In genomic region chr16:22195445-22195694, GRCh38 we compare ENCODE assay signal across 9 cellular contexts. TPM values are rescaled to one million over a fixed set of nuclear protein-coding genes. Genes with fewer than 3 reads are reported as not detected.
DNase-seq lines count a peak whose midpoint lies in the region; ATAC-seq, FAIRE-seq and TF ChIP-seq lines count a peak whose summit lies in the region.
"Had no signal": no experiment of that assay in that cellular context is flagged by ENCODE, and none has a peak within 500 bp of the region (broad histone marks: within the 10 kb centered on the region; RNA-seq: fewer than 3 reads in every experiment).

No MANE protein-coding gene starts in this region.

- 0 out of 2 replicates have a peak overlapping the region, but pooled peaks have one; percentile 11 for H2AFZ ChIP-seq in K562 (ENCODE audit: low read depth, low read length)

- no peak overlapping the region; the same call in 1 of the 2 replicates for H3K4me3 ChIP-seq in K562
- H3K4me3 ChIP-seq in mucosa of rectum (ENCODE audit: low read length in 2 of 2) = peak overlapping the region in 1 of 2 donors; percentile 77

- no peak for TF ChIP-seq POLR2A in K562 (conservative IDR thresholded peaks at IDR 0.05)

- intact Hi-C loops in K562 (cut with micrococcal nuclease) = loop anchor here (5.0 kb wide), 2 partner anchors 177 to 1038 kb away; partner anchors contain the start of genes CDR2 and LDAF1

- H3K9me3 Mint-ChIP-seq in activated naive CD4-positive, alpha-beta T cell treated with anti-CD3 and anti-CD28 coated beads, Interleukin-2, amount 50 U/mL, for 24 hours = peaks cover 8% of the 10 kb centered on the region
- H3K9me3 Mint-ChIP-seq in type B pancreatic cell = no peaks in the 10 kb centered on the region

- no peaks in the 10 kb centered on the region for H3K9me1 ChIP-seq in K562 (ENCODE audit: control insufficient read depth, insufficient read depth, low read length)

- BruUV-seq in K562 (replicated peaks; lab: Mats Ljungman, UMichigan) = no TSS peak

- H3K9ac ChIP-seq in K562 (ENCODE audit: insufficient read depth in 1 of 2, low read depth in 2 of 2, low read length in 2 of 2) (peak overlapping the region; percentile 16 to 47; a peak in 1 of 4 replicates), mucosa of rectum (ENCODE audit: low read depth in 1 of 2, low read length in 2 of 2) (peak overlapping the region in 1 of 2 donors; percentile 32)

- no peak for DNase-seq in activated naive CD4-positive, alpha-beta T cell treated with anti-CD3 and anti-CD28 coated beads, Interleukin-2, amount 50 U/mL, for 16 hours
- DNase-seq in K562 (ENCODE audit: extremely low read depth in 1 of 4, low spot score in 3 of 4) (no peak), type B pancreatic cell (ENCODE audit: extremely low spot score, unreplicated experiment) (no peak), activated gamma-delta T cell treated with Interleukin-2 at 50 U/mL for 16 hours (no peak), NCI-H1436 treated with DMSO at 0.1 percent for 48 hours (lab: John Stamatoyannopoulos, UW) (no peak)

- H3K9me3 ChIP-seq in K562 (replicated peaks; ENCODE audit: control insufficient read depth, insufficient read depth, low read depth, low read length) = no peaks in the 10 kb centered on the region
- no peaks in the 10 kb centered on the region for H3K9me3 ChIP-seq in mucosa of rectum (ENCODE audit: control insufficient read depth in 2 of 2, low read length in 2 of 2)

- no peak for FAIRE-seq in K562 (lab: Jason Lieb, UNC)

- peaks cover 2% of the 10 kb centered on the region for H3K27me3 Mint-ChIP-seq in activated naive CD4-positive, alpha-beta T cell treated with anti-CD3 and anti-CD28 coated beads, Interleukin-2, amount 50 U/mL, for 24 hours
- H3K27me3 Mint-ChIP-seq in type B pancreatic cell = peaks cover 12% of the 10 kb centered on the region

- H3K79me2 ChIP-seq in K562 (ENCODE audit: control insufficient read depth, insufficient read depth, low read length) = no peaks in the 10 kb centered on the region; the same call in 2 of the 3 replicates

- peak overlapping the region; percentile 98 for H3K27ac Mint-ChIP-seq in activated naive CD4-positive, alpha-beta T cell treated with anti-CD3 and anti-CD28 coated beads, Interleukin-2, amount 50 U/mL, for 24 hours
- peak overlapping the region; percentile 99 for H3K27ac Mint-ChIP-seq in type B pancreatic cell

- no peaks in the 10 kb centered on the region for H3K27me3 ChIP-seq in K562 (ENCODE audit: control insufficient read depth in 2 of 2, insufficient read depth in 2 of 2, low read length in 2 of 2)
- no peaks in the 10 kb centered on the region for H3K27me3 ChIP-seq in mucosa of rectum (ENCODE audit: control insufficient read depth in 2 of 2, insufficient read depth in 2 of 2, low read length in 2 of 2)

- H3K27ac ChIP-seq in K562 (ENCODE audit: extremely low read depth, low read depth, low read length) (0 out of 3 replicates have a peak overlapping the region, but pooled peaks have one; percentile 20), mucosa of rectum (ENCODE audit: low read depth in 2 of 2, low read length in 2 of 2) (peak overlapping the region; percentile 40 to 43)

- H3K36me3 ChIP-seq in K562 (ENCODE audit: control insufficient read depth, insufficient read depth, low read length) (no peaks in the 10 kb centered on the region; the same call in 2 of the 3 replicates), mucosa of rectum (ENCODE audit: control insufficient read depth in 2 of 2, insufficient read depth in 2 of 2, low read length in 2 of 2) (no peaks in the 10 kb centered on the region)

- POLR2A ChIA-PET in K562 (lab: Yijun Ruan, JAX) = interaction anchor here (0.6 to 1.1 kb wide), 2 partner anchors 55 to 103 kb away, joined by 7 read pairs; no protein-coding TSS in a partner anchor

- in situ Hi-C loops in K562 (cut with MboI) = no loop called here

- H3K4me2 ChIP-seq in K562 (ENCODE audit: insufficient read depth, low read length) = peak overlapping the region; percentile 93; the same call in 1 of the 2 replicates

- H3K4me1 Mint-ChIP-seq in activated naive CD4-positive, alpha-beta T cell treated with anti-CD3 and anti-CD28 coated beads, Interleukin-2, amount 50 U/mL, for 24 hours = peaks cover 54% of the 10 kb centered on the region
- peaks cover 24% of the 10 kb centered on the region for H3K4me1 Mint-ChIP-seq in type B pancreatic cell (ENCODE audit: unreplicated experiment)

- peak overlapping the region; percentile 84 for H3K4me3 Mint-ChIP-seq in activated naive CD4-positive, alpha-beta T cell treated with anti-CD3 and anti-CD28 coated beads, Interleukin-2, amount 50 U/mL, for 24 hours
- peak overlapping the region; percentile 94 for H3K4me3 Mint-ChIP-seq in type B pancreatic cell

- ATAC-seq in K562 = no peak
- no peak for ATAC-seq in activated CD4-positive, CD25-positive, alpha-beta regulatory T cell treated with anti-CD3 and anti-CD28 coated beads, Interleukin-2, amount 50 U/mL, for 24 hours

- H3K36me3 Mint-ChIP-seq in activated naive CD4-positive, alpha-beta T cell treated with anti-CD3 and anti-CD28 coated beads, Interleukin-2, amount 50 U/mL, for 24 hours = peaks cover 2% of the 10 kb centered on the region
- peaks cover 3% of the 10 kb centered on the region for H3K36me3 Mint-ChIP-seq in type B pancreatic cell

- H3K4me1 ChIP-seq in K562 (replicated peaks in 1 of 2; ENCODE audit: control insufficient read depth in 2 of 2, insufficient read depth in 2 of 2, low read length in 2 of 2) (peaks cover 20 to 22% of the 10 kb centered on the region in 2 experiments; a peak in 4 of 5 replicates), mucosa of rectum (ENCODE audit: control insufficient read depth in 2 of 2, insufficient read depth in 2 of 2, low read length in 2 of 2) (peaks cover 18% of the 10 kb centered on the region in 2 donors)

- TF ChIP-seq RAD21 in K562 (CRISPR knock-in tag; conservative IDR thresholded peaks at IDR 0.05 in 1 of 2, IDR thresholded peaks at IDR 0.05 in 1 of 2) = no peak

- no peak for TF ChIP-seq EP300 in K562 (IDR thresholded peaks at IDR 0.05; ENCODE audit: low read length)

- TF ChIP-seq CTCF in K562 (IDR thresholded peaks at IDR 0.05 in 2 of 3, conservative IDR thresholded peaks at IDR 0.05 in 1 of 3; ENCODE audit: insufficient read depth in 2 of 3, low read depth in 1 of 3, low read length in 3 of 3) (no peak), type B pancreatic cell (conservative IDR thresholded peaks at IDR 0.05) (no peak)

- no peaks in the 10 kb centered on the region for H4K20me1 ChIP-seq in K562 (replicated peaks; ENCODE audit: control insufficient read depth, insufficient read depth, low read length)

- CTCF ChIA-PET in K562 (lab: Yijun Ruan, JAX; ENCODE audit: low intra/inter-chr PET ratio) = interaction anchor here (3.1 kb wide), 1 partner anchor 102 kb away, joined by 49 read pairs; the partner anchor contains the start of gene POLR3E

TF ChIP-seq in K562, 482 proteins besides CTCF, POLR2A, EP300 and RAD21 (continues in another document):
- TF ChIP-seq FOSL1 (tag; conservative IDR thresholded peaks at IDR 0.05) (0 out of 2 replicates have a peak, but pooled peaks have one; percentile 3), KDM5B (IDR thresholded peaks at IDR 0.05; ENCODE audit: insufficient replicate concordance, low read depth, low read length) (no peak), ZBTB7A (IDR thresholded peaks at IDR 0.05; ENCODE audit: borderline replicate concordance, control insufficient read depth, low read depth, low read length) (no peak), TAL1 (IDR thresholded peaks at IDR 0.05) (0 out of 2 replicates have a peak, but pooled peaks have one; percentile 9), HDAC3 (IDR thresholded peaks at IDR 0.05; ENCODE audit: borderline replicate concordance, partially characterized antibody) (peak; percentile 15)

RNA-seq across cellular contexts. Expression of gene EEF2K, which starts 10.7 kb away (rescaled TPM):
- total RNA-seq in K562 (2011; cell fraction: chromatin; rRNA removed; ENCODE audit: low replicate concordance) = 80.4 and 136 TPM in 2 replicates
- 75.0 and 81.5 TPM in 2 replicates for total RNA-seq in K562 (2011; cell fraction: nucleolus; rRNA removed)
- total RNA-seq in K562 (2011; cell fraction: nucleoplasm; rRNA removed) = 92.4 and 163 TPM in 2 replicates
- total RNA-seq in K562 (2014; rRNA removed) = 13.1 and 14.8 TPM in 2 replicates
- total RNA-seq in K562 (2014; rRNA removed; fragmentation: Illumina TruSeq; extraction: Trizol) = 14.6 and 18.3 TPM in 2 replicates
- total RNA-seq in K562 (2015; rRNA removed; fragmentation: Illumina TruSeq; extraction: Trizol) = 12.1 and 12.9 TPM in 2 replicates
- 33.7 and 35.2 TPM in 2 replicates for total RNA-seq in K562 (2021)
- 12.2 and 13.7 TPM in 2 replicates for polyA plus RNA-seq in K562 (2011; rRNA removed)
- polyA plus RNA-seq in K562 (2011; cell fraction: cytosol; rRNA removed) = 20.2 and 20.3 TPM in 2 replicates
- polyA plus RNA-seq in K562 (2011; cell fraction: nucleus; rRNA removed) = 32.2 and 38.1 TPM in 2 replicates
- polyA plus RNA-seq in K562 (2012) = 10.6 and 18.8 TPM in 2 replicates
- polyA plus RNA-seq in K562 (2014; fragmentation: Illumina TruSeq; extraction: Trizol) = 23.0 and 26.3 TPM in 2 replicates
- polyA plus RNA-seq in K562 (2014; fragmentation: Nextera tagmentation; extraction: Ambion mirVana) = 1 to 10 TPM; 3.0 to 3.4 TPM
- 11.3 and 15.3 TPM in 2 replicates for polyA plus RNA-seq in K562 (2014; rRNA removed)
- polyA minus RNA-seq in K562 (2011; rRNA and poly(A)+ RNA removed) = 29.6 and 31.7 TPM in 2 replicates
- polyA minus RNA-seq in K562 (2011; cell fraction: cytosol; rRNA and poly(A)+ RNA removed) = 28.4 and 40.3 TPM in 2 replicates
- 12.3 and 15.8 TPM in 2 replicates for polyA minus RNA-seq in K562 (2011; cell fraction: nucleus; rRNA and poly(A)+ RNA removed)
- 16.2 and 22.5 TPM in 2 replicates for total RNA-seq in type B pancreatic cell (ENCODE audit: low replicate concordance)

RNA-seq across cellular contexts. Expression of gene SDR42E2, which starts 33.1 kb away (rescaled TPM):
- total RNA-seq in K562 (2011; cell fraction: chromatin; rRNA removed; ENCODE audit: low replicate concordance) = 0.28 TPM in 1 of 2 replicates, not detected in the other
- 0.13 TPM in 1 of 2 replicates, not detected in the other for total RNA-seq in K562 (2011; cell fraction: nucleolus; rRNA removed)
- total RNA-seq in K562 (2011; cell fraction: nucleoplasm; rRNA removed) = 0.22 and 0.53 TPM in 2 replicates
- total RNA-seq in K562 (2014; rRNA removed) = not detected in 2 replicates
- total RNA-seq in K562 (2014; rRNA removed; fragmentation: Illumina TruSeq; extraction: Trizol) = not detected in 2 replicates
- 0.07 TPM in 1 of 2 replicates, not detected in the other for total RNA-seq in K562 (2015; rRNA removed; fragmentation: Illumina TruSeq; extraction: Trizol)
- total RNA-seq in K562 (2021) = not detected in 2 replicates
- polyA plus RNA-seq in K562 (2011; rRNA removed) = 0.03 and 0.08 TPM in 2 replicates
- 0.03 TPM in 1 of 2 replicates, not detected in the other for polyA plus RNA-seq in K562 (2011; cell fraction: cytosol; rRNA removed)
- polyA plus RNA-seq in K562 (2011; cell fraction: nucleus; rRNA removed) = 0.06 and 0.09 TPM in 2 replicates
- 0.04 and 0.07 TPM in 2 replicates for polyA plus RNA-seq in K562 (2012)
- 0.04 TPM in 1 of 2 replicates, not detected in the other for polyA plus RNA-seq in K562 (2014; fragmentation: Illumina TruSeq; extraction: Trizol)
- under 1 TPM; 0.04 to 0.06 TPM for polyA plus RNA-seq in K562 (2014; fragmentation: Nextera tagmentation; extraction: Ambion mirVana)
- not detected in 2 replicates for polyA plus RNA-seq in K562 (2014; rRNA removed)
- not detected in 2 replicates for polyA minus RNA-seq in K562 (2011; rRNA and poly(A)+ RNA removed)
- polyA minus RNA-seq in K562 (2011; cell fraction: cytosol; rRNA and poly(A)+ RNA removed) = not detected in 2 replicates
- 0.22 and 0.27 TPM in 2 replicates for polyA minus RNA-seq in K562 (2011; cell fraction: nucleus; rRNA and poly(A)+ RNA removed)
- 0.19 TPM in 1 of 2 replicates, not detected in the other for total RNA-seq in type B pancreatic cell (ENCODE audit: low replicate concordance)
- total RNA-seq: M059J had no signal
